ENCODE assay signal across 16 cellular contexts in the genomic region with DNA sequence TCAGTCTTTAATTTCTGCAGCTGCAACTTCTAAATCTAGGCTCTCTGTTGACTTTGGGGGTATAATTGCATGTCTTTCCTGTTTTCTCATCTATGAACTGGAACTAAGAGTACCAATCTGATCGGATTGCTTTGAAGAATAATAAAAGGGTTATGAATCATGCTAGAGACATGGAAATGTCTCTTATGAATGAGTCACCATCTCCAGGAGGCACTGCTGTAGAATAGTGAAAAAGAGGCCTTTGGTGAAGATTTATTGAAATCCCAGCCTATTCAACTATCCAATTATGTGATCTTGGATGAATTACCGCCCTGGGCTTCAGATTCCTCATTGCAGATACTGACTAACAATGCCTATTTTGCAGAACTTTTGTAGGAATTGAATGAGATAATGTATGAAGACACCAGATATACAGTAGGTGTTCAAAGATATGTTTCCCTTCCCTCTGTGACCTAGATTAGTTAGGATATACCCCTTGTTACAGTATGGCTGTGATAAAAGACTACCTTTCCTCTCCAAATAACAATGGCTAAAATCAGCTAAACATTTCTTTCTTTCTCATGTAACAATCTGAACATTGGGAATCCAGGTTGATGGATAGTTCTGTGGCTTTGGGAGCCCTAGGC. TPM values are rescaled to one million over a fixed set of nuclear protein-coding genes. Genes with fewer than 3 reads are reported as not detected.
A peak's percentile ranks its signal among the peaks of the same experiment; 100 is the strongest.
DNase-seq lines count a peak whose midpoint lies in the region; ATAC-seq and TF ChIP-seq lines count a peak whose summit lies in the region.
"Had no signal": no experiment of that assay in that cellular context is flagged by ENCODE, and none has a peak within 500 bp of the region (broad histone marks: within the 10 kb centered on the region; RNA-seq: fewer than 3 reads in every experiment).

No MANE protein-coding gene starts in this region.

- intact Hi-C loops in sigmoid colon (cut with DNase I), result no loop called here

- TF ChIP-seq EP300 in sigmoid colon (IDR thresholded peaks at IDR 0.05), result no peak

- 66 to 83% methylated on average over 2 of the region's 2 CpGs for WGBS in sigmoid colon, 2 donors

- peak; percentile 18 for DNase-seq in Daoy (ENCODE audit: low read depth)
- peak; percentile 62 for DNase-seq in M059J (ENCODE audit: low read depth)
- peak; percentile 72 for DNase-seq in brain pericyte (ENCODE audit: low read depth, low spot score)
- DNase-seq in kidney tubule cell (ENCODE audit: low spot score), result peak; percentile 42
- DNase-seq in MG63, result no peak
- no peak for DNase-seq in sigmoid colon
- DNase-seq: activated CD4-positive, alpha-beta T cell treated with anti-CD3 and anti-CD28 coated beads, Interleukin-2, amount 10 ng/mL, durations not matched to agents 7 days and 5 days; CD4-positive, alpha-beta T cell; colonic mucosa; heart left ventricle; NCI-H1092; NCI-H524 treated with DMSO at 0.1 percent for 48 hours; SW 1271 had no signal

- no peaks in the 10 kb centered on the region for H3K9me3 ChIP-seq in MG63
- no peaks in the 10 kb centered on the region for H3K9me3 ChIP-seq in sigmoid colon
- H3K9me3 ChIP-seq: colonic mucosa, heart left ventricle had no signal

- H3K4me3 ChIP-seq in MG63 (no peak overlapping the region), sigmoid colon (no peak overlapping the region)
- H3K4me3 ChIP-seq: colonic mucosa, heart left ventricle had no signal

- TF ChIP-seq POLR2A in sigmoid colon (IDR thresholded peaks at IDR 0.05), result no peak

- H3K36me3 ChIP-seq in MG63 (no peaks in the 10 kb centered on the region), sigmoid colon (no peaks in the 10 kb centered on the region)
- H3K36me3 ChIP-seq: colonic mucosa, heart left ventricle had no signal

- no peak for TF ChIP-seq CTCF in sigmoid colon (IDR thresholded peaks at IDR 0.05)

- H3K27me3 ChIP-seq in MG63 (no peaks in the 10 kb centered on the region), sigmoid colon (no peaks in the 10 kb centered on the region)
- H3K27me3 ChIP-seq: colonic mucosa, heart left ventricle had no signal

- ATAC-seq in HG02973 (IDR thresholded peaks at IDR 0.05; ENCODE audit: unreplicated experiment) (no peak), HG03342 (IDR thresholded peaks at IDR 0.05; ENCODE audit: unreplicated experiment) (no peak)
- ATAC-seq: stimulated activated memory B cell treated with anti-CD40 and anti-IgM and Interleukin-4, amounts not matched to agents 10 μg/mL and 1 μg/mL and 100 μg/mL, for 72 hours had no signal

- H3K27ac ChIP-seq in sigmoid colon, result no peak overlapping the region
- H3K27ac ChIP-seq: colonic mucosa, heart left ventricle had no signal

- no peaks in the 10 kb centered on the region for H3K4me1 ChIP-seq in sigmoid colon
- H3K4me1 ChIP-seq: colonic mucosa had no signal

RNA-seq across cellular contexts. Expression of a gene that starts 11.5 kb away (rescaled TPM):
- 1.1 and 3.7 TPM in 2 replicates for total RNA-seq in Daoy (2014; rRNA removed; shearing (Covaris generic))
- total RNA-seq in M059J (2014; rRNA removed; shearing (Covaris generic)), result 3.7 and 4.6 TPM in 2 replicates
- total RNA-seq in MG63 (2014; rRNA removed; shearing (Covaris generic); ENCODE audit: low replicate concordance), result not detected in 2 replicates
- total RNA-seq in sigmoid colon, result 1 to 10 TPM in 1 of 4 donors, under 1 TPM in 2, not detected in 1; 0.49 to 4.4 (median 0.81) TPM
- 1 to 10 TPM; 4.2 to 7.9 (median 4.4) TPM for polyA plus RNA-seq in sigmoid colon

Comparison
In these comparisons a context has a peak if more than half of its experiments do, and no peak if none do; other contexts are left out.
1. DNase-seq: peak in Daoy (single experiment), M059J (single experiment), brain pericyte (single experiment) and kidney tubule cell (single experiment); none in MG63 (single experiment) and sigmoid colon (single experiment).